Comparison of ENCODE assay signal across 1 cellular context in genomic region chr12:113222730-113223531, GRCh38.
TF ChIP-seq lines count a peak whose summit lies in the region.

No MANE protein-coding gene starts in this region.

TF ChIP-seq in HCT116, 20 proteins besides CTCF, POLR2A, EP300 and RAD21 (continued from another document):
- no peak for TF ChIP-seq ZBTB33 (IDR thresholded peaks at IDR 0.05; ENCODE audit: extremely low read depth, insufficient replicate concordance, low read length)
- no peak for TF ChIP-seq TCF7L2 (IDR thresholded peaks at IDR 0.05; ENCODE audit: borderline replicate concordance, extremely low read depth, insufficient read depth, insufficient read length)
- TF ChIP-seq FOSL1 (IDR thresholded peaks at IDR 0.05; ENCODE audit: low read depth) = no peak
- TF ChIP-seq POLR2AphosphoS5 (IDR thresholded peaks at IDR 0.05; ENCODE audit: low read depth, low read length) = no peak
- TF ChIP-seq SP1 (IDR thresholded peaks at IDR 0.05; ENCODE audit: low read depth) = no peak
